In the genomic region with DNA sequence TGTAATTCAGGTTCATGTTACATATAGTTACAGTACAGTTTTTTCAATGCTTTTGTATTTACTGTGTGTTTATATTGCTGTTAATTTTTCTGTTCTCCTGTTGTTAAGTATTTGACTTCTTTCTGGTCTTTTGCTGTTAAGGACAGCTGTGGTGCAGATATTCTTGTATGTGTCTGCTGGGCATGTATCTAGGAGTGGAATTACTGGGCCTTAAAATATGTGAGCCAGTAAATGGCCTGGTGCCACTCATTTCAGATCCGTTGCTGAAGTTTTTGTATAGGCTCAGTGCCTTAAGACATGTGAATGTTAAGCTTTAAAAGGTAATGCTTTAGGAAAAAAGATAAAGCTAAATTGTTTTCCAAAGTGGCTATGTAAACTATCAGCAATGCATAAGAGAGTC, we compare ENCODE assay signal across 23 cellular contexts.
"Had no signal": no experiment of that assay in that cellular context is flagged by ENCODE, and none has a peak within 500 bp of the region (broad histone marks: within the 10 kb centered on the region; RNA-seq: fewer than 3 reads in every experiment).

No MANE protein-coding gene starts in this region.

- H3K27ac Mint-ChIP-seq: immature natural killer cell; memory B cell; naive thymus-derived CD4-positive, alpha-beta T cell; nephron progenitor cell; stimulated activated memory B cell treated with anti-CD40 and anti-IgM and Interleukin-4, amounts not matched to agents 10 μg/mL and 1 μg/mL and 100 μg/mL, for 72 hours; stimulated activated naive CD8-positive, alpha-beta T cell treated with anti-CD3 and anti-CD28 coated beads, Interleukin-15, Interleukin-2, amounts not matched to agents 100 ng/mL and 50 ng/mL, for 24 hours had no signal

- H3K4me3 ChIP-seq: esophagus muscularis mucosa, gastroesophageal sphincter, left ventricle myocardium inferior, lower lobe of right lung, sigmoid colon, testis, tibial nerve had no signal

- ATAC-seq: gastroesophageal sphincter; left cardiac atrium; lower lobe of right lung; naive thymus-derived CD4-positive, alpha-beta T cell; stimulated activated memory B cell treated with anti-CD40 and anti-IgM and Interleukin-4, amounts not matched to agents 10 μg/mL and 1 μg/mL and 100 μg/mL, for 72 hours had no signal

- H3K27me3 Mint-ChIP-seq: central memory CD8-positive, alpha-beta T cell; memory B cell; naive thymus-derived CD4-positive, alpha-beta T cell; stimulated activated memory B cell treated with anti-CD40 and anti-IgM and Interleukin-4, amounts not matched to agents 10 μg/mL and 1 μg/mL and 100 μg/mL, for 72 hours; stimulated activated naive CD8-positive, alpha-beta T cell treated with anti-CD3 and anti-CD28 coated beads, Interleukin-15, Interleukin-2, amounts not matched to agents 100 ng/mL and 50 ng/mL, for 24 hours had no signal

- H3K27me3 ChIP-seq: esophagus muscularis mucosa, gastroesophageal sphincter, sigmoid colon, testis, tibial nerve had no signal

- H3K9me3 ChIP-seq: testis had no signal

- H3K27ac ChIP-seq: esophagus muscularis mucosa, gastroesophageal sphincter, left ventricle myocardium inferior, lower lobe of right lung, testis, tibial nerve had no signal

- H3K4me1 ChIP-seq: esophagus muscularis mucosa, gastroesophageal sphincter, left ventricle myocardium inferior, lower lobe of right lung, testis, tibial nerve had no signal

- H3K4me3 Mint-ChIP-seq: central memory CD8-positive, alpha-beta T cell; immature natural killer cell; memory B cell; naive thymus-derived CD4-positive, alpha-beta T cell; nephron progenitor cell; stimulated activated memory B cell treated with anti-CD40 and anti-IgM and Interleukin-4, amounts not matched to agents 10 μg/mL and 1 μg/mL and 100 μg/mL, for 72 hours; stimulated activated naive CD8-positive, alpha-beta T cell treated with anti-CD3 and anti-CD28 coated beads, Interleukin-15, Interleukin-2, amounts not matched to agents 100 ng/mL and 50 ng/mL, for 24 hours had no signal

- DNase-seq: effector memory CD4-positive, alpha-beta T cell; foreskin fibroblast; glutamatergic neuron; immature natural killer cell; kidney; left cardiac atrium; left ventricle myocardium inferior; lower lobe of right lung; midbrain; naive thymus-derived CD4-positive, alpha-beta T cell; nephron progenitor cell; posterior cingulate gyrus; sigmoid colon; small intestine; stimulated activated CD4-positive, alpha-beta T cell treated with anti-CD3 and anti-CD28 coated beads, Interleukin-4, amount 100 ng/mL, for 24 hours; testis had no signal

- FAIRE-seq: kidney had no signal

- H3K4me1 Mint-ChIP-seq: central memory CD8-positive, alpha-beta T cell; immature natural killer cell; memory B cell; naive thymus-derived CD4-positive, alpha-beta T cell; nephron progenitor cell; stimulated activated memory B cell treated with anti-CD40 and anti-IgM and Interleukin-4, amounts not matched to agents 10 μg/mL and 1 μg/mL and 100 μg/mL, for 72 hours had no signal
